In the genomic region with DNA sequence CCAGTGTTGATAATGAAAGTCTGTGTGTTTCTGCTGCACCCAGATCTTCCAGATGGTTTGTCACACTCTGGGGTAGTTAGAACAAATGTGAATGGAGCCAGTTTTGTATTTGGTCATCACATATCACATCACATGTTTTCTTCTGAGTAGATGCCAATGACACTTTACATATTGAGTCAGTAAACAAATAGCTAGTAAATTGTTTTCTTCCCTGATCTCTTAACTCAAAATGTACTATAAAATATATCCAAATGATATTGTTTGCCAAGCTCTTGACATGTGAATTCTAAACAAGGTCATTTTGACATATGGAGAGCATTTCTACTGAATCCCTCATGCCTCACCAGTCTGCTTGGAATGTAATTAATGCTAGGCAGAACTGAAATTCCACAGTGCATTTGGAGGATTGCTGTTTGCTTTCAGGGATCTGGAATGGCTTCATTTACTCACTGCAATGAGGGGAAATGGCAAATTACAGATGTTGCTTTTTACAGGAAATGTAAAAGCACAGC, we compare ENCODE assay signal across 8 cellular contexts. TPM values are rescaled to one million over a fixed set of nuclear protein-coding genes. Genes with fewer than 3 reads are reported as not detected.
DNase-seq lines count a peak whose midpoint lies in the region; ATAC-seq and TF ChIP-seq lines count a peak whose summit lies in the region.

No MANE protein-coding gene starts in this region.

- CTCF ChIA-PET in CD8-positive, alpha-beta T cell (lab: Charles Lee): interaction anchor here (1.2 kb wide), 1 partner anchor 8 kb away, joined by 3 read pairs; no protein-coding TSS in a partner anchor

- H3K9me3 ChIP-seq in esophagus squamous epithelium: no peaks in the 10 kb centered on the region
- H3K9me3 ChIP-seq in ovary: no peaks in the 10 kb centered on the region
- no peaks in the 10 kb centered on the region for H3K9me3 ChIP-seq in CD8-positive, alpha-beta T cell (ENCODE audit: low read length)

- TF ChIP-seq POLR2A in esophagus squamous epithelium (IDR thresholded peaks at IDR 0.05): no peak
- no peak for TF ChIP-seq POLR2A in ovary (IDR thresholded peaks at IDR 0.05)

- H3K36me3 ChIP-seq in esophagus squamous epithelium (peaks cover 0 to 24% (median 0%) of the 10 kb centered on the region in 3 donors), ovary (no peaks in the 10 kb centered on the region)
- peaks cover 4% of the 10 kb centered on the region for H3K36me3 ChIP-seq in CD8-positive, alpha-beta T cell (ENCODE audit: insufficient read depth, low read length)

- H3K4me3 ChIP-seq in esophagus squamous epithelium (no peak overlapping the region), ovary (no peak overlapping the region)
- H3K4me3 ChIP-seq in CD8-positive, alpha-beta T cell (ENCODE audit: low read depth, low read length): no peak overlapping the region

- POLR2A ChIA-PET in CD8-positive, alpha-beta T cell (lab: Charles Lee): no interaction called here

- TF ChIP-seq CTCF in AG09319 (IDR thresholded peaks at IDR 0.05; ENCODE audit: low read depth, low read length) (no peak), esophagus squamous epithelium (IDR thresholded peaks at IDR 0.05) (no peak), ovary (IDR thresholded peaks at IDR 0.05) (no peak)
- TF ChIP-seq CTCF in CD8-positive, alpha-beta T cell (IDR thresholded peaks at IDR 0.05): no peak

- TF ChIP-seq EP300 in ovary (IDR thresholded peaks at IDR 0.05): no peak

- intact Hi-C loops in esophagus squamous epithelium (cut with DNase I) (no loop called here), ovary (cut with DNase I) (no loop called here)
- intact Hi-C loops in CD8-positive, alpha-beta T cell (cut with DNase I, micrococcal nuclease): no loop called here

- no peak for ATAC-seq in HG02588 (IDR thresholded peaks at IDR 0.05; ENCODE audit: unreplicated experiment)
- ATAC-seq in CD8-positive, alpha-beta T cell: no peak

- H3K27ac ChIP-seq in esophagus squamous epithelium (peak overlapping the region in 3 of 4 donors; percentile 68 to 80 (median 72)), ovary (peak overlapping the region in 1 of 2 donors; percentile 60)
- H3K27ac ChIP-seq in CD8-positive, alpha-beta T cell (ENCODE audit: low read depth, low read length): no peak overlapping the region

- H3K9me3 Mint-ChIP-seq in CD8-positive, alpha-beta T cell: no peaks in the 10 kb centered on the region

- H3K4me3 Mint-ChIP-seq in CD8-positive, alpha-beta T cell: no peak overlapping the region

- no peaks in the 10 kb centered on the region for H3K27me3 ChIP-seq in esophagus squamous epithelium
- no peaks in the 10 kb centered on the region for H3K27me3 ChIP-seq in ovary
- no peaks in the 10 kb centered on the region for H3K27me3 ChIP-seq in CD8-positive, alpha-beta T cell (ENCODE audit: insufficient read depth, low read length)

- H3K4me1 ChIP-seq in esophagus squamous epithelium: peaks cover 6 to 56% (median 18%) of the 10 kb centered on the region in 3 donors
- peaks cover 11% of the 10 kb centered on the region for H3K4me1 ChIP-seq in ovary (ENCODE audit: insufficient read depth)
- H3K4me1 ChIP-seq in CD8-positive, alpha-beta T cell (ENCODE audit: insufficient read depth, low read length): no peaks in the 10 kb centered on the region

- no peaks in the 10 kb centered on the region for H3K4me1 Mint-ChIP-seq in CD8-positive, alpha-beta T cell (ENCODE audit: low read depth)

- no peak overlapping the region for H3K27ac Mint-ChIP-seq in CD8-positive, alpha-beta T cell

- peaks cover 48% of the 10 kb centered on the region for H3K36me3 Mint-ChIP-seq in CD8-positive, alpha-beta T cell

- no peaks in the 10 kb centered on the region for H3K27me3 Mint-ChIP-seq in CD8-positive, alpha-beta T cell (ENCODE audit: low read depth)

- peak; percentile 84 for DNase-seq in AG09319 (ENCODE audit: extremely low read depth, low read depth)
- peak; percentile 26 for DNase-seq in NCI-H2029 treated with DMSO at 0.1 percent for 48 hours (lab: John Stamatoyannopoulos, UW)
- no peak for DNase-seq in esophagus squamous epithelium (lab: John Stamatoyannopoulos, UW)
- peak; percentile 32 for DNase-seq in myocyte (ENCODE audit: low read depth)
- DNase-seq in DMS79 (lab: John Stamatoyannopoulos, UW): no peak
- DNase-seq in ovary: no peak
- no peak for DNase-seq in CD8-positive, alpha-beta T cell

RNA-seq across cellular contexts. Expression of a gene that starts 45.0 kb away (rescaled TPM):
- total RNA-seq in esophagus squamous epithelium (100 to 1,000 TPM in 1 of 4 donors, 10 to 100 TPM in 3; 52.6 to 104 (median 83.0) TPM), myocyte (196 and 319 TPM in 2 replicates), ovary (10 to 100 TPM; 24.4 to 56.6 (median 36.3) TPM)
- polyA plus RNA-seq in myocyte (2012): 124 TPM
- polyA plus RNA-seq in ovary: 10 to 100 TPM; 43.4 to 98.4 TPM
- 10 to 100 TPM; 32.5 to 33.2 TPM for total RNA-seq in CD8-positive, alpha-beta T cell

RNA-seq across cellular contexts. Expression of a gene that starts 55.9 kb away (rescaled TPM):
- total RNA-seq in esophagus squamous epithelium: 10 to 100 TPM in 2 of 4 donors, 1 to 10 TPM in 2; 6.5 to 25.9 (median 12.2) TPM
- 21.9 and 23.2 TPM in 2 replicates for total RNA-seq in myocyte
- 17.9 TPM for polyA plus RNA-seq in myocyte (2012)
- 10 to 100 TPM; 21.6 to 36.6 (median 25.9) TPM for total RNA-seq in ovary
- polyA plus RNA-seq in ovary: 10 to 100 TPM; 17.2 to 42.0 TPM
- 10 to 100 TPM; 14.9 to 15.0 TPM for total RNA-seq in CD8-positive, alpha-beta T cell

Comparison
In these comparisons a context has a peak if more than half of its experiments do, and no peak if none do; other contexts are left out.
1. DNase-seq: peak in AG09319 (single experiment), NCI-H2029 treated with DMSO at 0.1 percent for 48 hours (single experiment) and myocyte (single experiment); none in esophagus squamous epithelium (single experiment), DMS79 (single experiment), ovary (0 of 5) and CD8-positive, alpha-beta T cell (0 of 7).